11 cellular contexts compared by ENCODE assay signal in genomic region chrX:24561121-24561520, GRCh38.
DNase-seq lines count a peak whose midpoint lies in the region; ATAC-seq and TF ChIP-seq lines count a peak whose summit lies in the region.
"Had no signal": no experiment of that assay in that cellular context is flagged by ENCODE, and none has a peak within 500 bp of the region (broad histone marks: within the 10 kb centered on the region; RNA-seq: fewer than 3 reads in every experiment).

No MANE protein-coding gene starts in this region.

- DNase-seq in Caco-2 (no peak), glomerular visceral epithelial cell (ENCODE audit: extremely low spot score) (peak; percentile 7), HCEC 1CT (no peak), T1000 (lab: John Stamatoyannopoulos, UW) (no peak), mucosa of gallbladder (ENCODE audit: low spot score) (no peak)
- DNase-seq: NCI-H345 had no signal

- BruUV-seq in Caco-2 (replicated peaks; lab: Mats Ljungman, UMichigan) = TSS peak; percentile 12

- no peak overlapping the region for H3K9ac ChIP-seq in OCI-LY3 (ENCODE audit: low read length)
- H3K9ac ChIP-seq: parathyroid adenoma had no signal

- no peaks in the 10 kb centered on the region for H3K27me3 Mint-ChIP-seq in Caco-2 (ENCODE audit: insufficient read depth, unreplicated experiment)

- H3K9me3 Mint-ChIP-seq in Caco-2 (ENCODE audit: unreplicated experiment) = no peaks in the 10 kb centered on the region

- no peak overlapping the region for H3K27ac Mint-ChIP-seq in Caco-2 (ENCODE audit: unreplicated experiment)

- intact Hi-C loops in Caco-2 (cut with micrococcal nuclease; ENCODE audit: unreplicated experiment) = no loop called here

- CTCF ChIA-PET in Caco-2 (lab: Charles Lee) = no interaction called here

- H3K4me1 ChIP-seq in Caco-2 (no peaks in the 10 kb centered on the region), OCI-LY3 (ENCODE audit: low read length) (no peaks in the 10 kb centered on the region)
- H3K4me1 ChIP-seq: parathyroid adenoma had no signal

- no peak overlapping the region for H3K4me3 Mint-ChIP-seq in Caco-2 (ENCODE audit: unreplicated experiment)

- H3K4me3 ChIP-seq in Caco-2 (ENCODE audit: low read depth, low read length) (no peak overlapping the region), OCI-LY3 (ENCODE audit: low read length) (no peak overlapping the region)

- H3K4me1 Mint-ChIP-seq in Caco-2 (ENCODE audit: low read depth, unreplicated experiment) = no peaks in the 10 kb centered on the region

- H4K20me1 ChIP-seq in OCI-LY3 (ENCODE audit: insufficient read depth, low read length) = no peaks in the 10 kb centered on the region

- H3K27me3 ChIP-seq in Caco-2 (replicated peaks; ENCODE audit: control insufficient read depth, insufficient read depth, low read length) = no peaks in the 10 kb centered on the region
- H3K27me3 ChIP-seq in OCI-LY3 (ENCODE audit: low read depth, low read length) = no peaks in the 10 kb centered on the region

- no peak overlapping the region for H3K27ac ChIP-seq in OCI-LY3 (ENCODE audit: low read length)
- H3K27ac ChIP-seq: parathyroid adenoma had no signal

- POLR2A ChIA-PET in Caco-2 (lab: Charles Lee) = no interaction called here

- peaks cover 15% of the 10 kb centered on the region for H3K36me3 Mint-ChIP-seq in Caco-2 (ENCODE audit: insufficient read depth, unreplicated experiment)

- H3K4me2 ChIP-seq in OCI-LY3 (ENCODE audit: low read length) = no peak overlapping the region

- peak; percentile 81 for ATAC-seq in GM19351 (IDR thresholded peaks at IDR 0.05; ENCODE audit: unreplicated experiment)
- no peak for ATAC-seq in HG03280 (IDR thresholded peaks at IDR 0.05; ENCODE audit: unreplicated experiment)
- ATAC-seq: activated CD4-positive, CD25-positive, alpha-beta regulatory T cell treated with anti-CD3 and anti-CD28 coated beads, Interleukin-2, amount 50 U/mL, for 24 hours had no signal

- no peak overlapping the region for H2AFZ ChIP-seq in OCI-LY3 (ENCODE audit: low read depth, low read length)
- H2AFZ ChIP-seq: parathyroid adenoma had no signal

- H3K79me2 ChIP-seq in OCI-LY3 (ENCODE audit: low read length) = no peaks in the 10 kb centered on the region
- H3K79me2 ChIP-seq: parathyroid adenoma had no signal

- H3K36me3 ChIP-seq in Caco-2 (ENCODE audit: control insufficient read depth, insufficient read depth, low read length) (no peaks in the 10 kb centered on the region), OCI-LY3 (replicated peaks; ENCODE audit: low read depth, low read length) (no peaks in the 10 kb centered on the region)

- no peaks in the 10 kb centered on the region for H3K9me3 ChIP-seq in Caco-2
- no peaks in the 10 kb centered on the region for H3K9me3 ChIP-seq in OCI-LY3 (ENCODE audit: insufficient read depth, low read length)

- TF ChIP-seq CTCF in Caco-2 (IDR thresholded peaks at IDR 0.05; ENCODE audit: insufficient read depth in 1 of 2, low read depth in 1 of 2, low read length in 1 of 2, severe bottlenecking in 1 of 2, unreplicated experiment in 1 of 2) = no peak
- TF ChIP-seq CTCF in OCI-LY3 (IDR thresholded peaks at IDR 0.05; ENCODE audit: low read depth, low read length) = peak; percentile 53
